10 cellular contexts compared by ENCODE assay signal in the genomic region with DNA sequence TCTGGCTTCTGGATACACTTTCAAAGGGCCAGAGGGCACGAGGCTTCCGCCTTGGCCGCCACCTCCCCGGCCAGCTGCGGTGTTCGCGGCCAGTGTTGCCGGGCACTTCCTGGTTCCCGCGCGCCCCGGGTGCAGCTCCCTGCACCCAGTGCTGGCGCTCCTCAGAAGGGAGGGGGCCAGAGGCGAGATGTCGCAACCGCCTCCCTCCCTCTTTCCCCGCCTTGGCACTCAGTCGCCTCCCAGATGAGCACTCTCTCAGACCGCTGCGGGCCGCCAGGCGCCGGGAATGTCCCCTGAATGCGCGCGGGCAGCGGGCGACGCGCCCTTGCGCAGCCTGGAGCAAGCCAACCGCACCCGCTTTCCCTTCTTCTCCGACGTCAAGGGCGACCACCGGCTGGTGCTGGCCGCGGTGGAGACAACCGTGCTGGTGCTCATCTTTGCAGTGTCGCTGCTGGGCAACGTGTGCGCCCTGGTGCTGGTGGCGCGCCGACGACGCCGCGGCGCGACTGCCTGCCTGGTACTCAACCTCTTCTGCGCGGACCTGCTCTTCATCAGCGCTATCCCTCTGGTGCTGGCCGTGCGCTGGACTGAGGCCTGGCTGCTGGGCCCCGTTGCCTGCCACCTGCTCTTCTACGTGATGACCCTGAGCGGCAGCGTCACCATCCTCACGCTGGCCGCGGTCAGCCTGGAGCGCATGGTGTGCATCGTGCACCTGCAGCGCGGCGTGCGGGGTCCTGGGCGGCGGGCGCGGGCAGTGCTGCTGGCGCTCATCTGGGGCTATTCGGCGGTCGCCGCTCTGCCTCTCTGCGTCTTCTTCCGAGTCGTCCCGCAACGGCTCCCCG. TPM values are rescaled to one million over a fixed set of nuclear protein-coding genes. Genes with fewer than 3 reads are reported as not detected.
A peak's percentile ranks its signal among the peaks of the same experiment; 100 is the strongest.
DNase-seq lines count a peak whose midpoint lies in the region; ATAC-seq and TF ChIP-seq lines count a peak whose summit lies in the region.
"Had no signal": no experiment of that assay in that cellular context is flagged by ENCODE, and none has a peak within 500 bp of the region (broad histone marks: within the 10 kb centered on the region; RNA-seq: fewer than 3 reads in every experiment).

Gene FFAR4, plus strand, starts transcription at position 231 of the 842 bp plus-strand sequence. Its CDS starts 56 bp downstream, at position 287.

- H3K27me3 ChIP-seq in SK-N-SH (ENCODE audit: insufficient read depth): peaks cover 46% of the 10 kb centered on the region; the same call in 1 of the 2 replicates
- H3K27me3 ChIP-seq in dorsolateral prefrontal cortex: peaks cover 0 to 55% (median 26%) of the 10 kb centered on the region in 45 donors
- H3K27me3 ChIP-seq in mononuclear cell (ENCODE audit: insufficient read depth, low read length): peaks cover 28% of the 10 kb centered on the region
- H3K27me3 ChIP-seq in CD8-positive, alpha-beta memory T cell (ENCODE audit: insufficient read depth, low read length, poor library complexity, severe bottlenecking): no peaks in the 10 kb centered on the region

- no peak within 1 kb of the TSS for H3K4me3 Mint-ChIP-seq in activated naive CD4-positive, alpha-beta T cell treated with anti-CD3 and anti-CD28 coated beads for 36 hours
- no peak within 1 kb of the TSS for H3K4me3 Mint-ChIP-seq in CD8-positive, alpha-beta memory T cell

- intact Hi-C loops in dorsolateral prefrontal cortex (cut with DNase I) (no loop called here), lower leg skin (cut with DNase I; ENCODE audit: low total_unique reads) (no loop called here)
- intact Hi-C loops in activated naive CD4-positive, alpha-beta T cell treated with anti-CD3 and anti-CD28 coated beads for 36 hours (cut with micrococcal nuclease): no loop called here

- no peak within 1 kb of the TSS for H3K27ac ChIP-seq in SK-N-SH (ENCODE audit: low read depth in 2 of 2, low read length in 1 of 2)
- H3K27ac ChIP-seq in dorsolateral prefrontal cortex: peak within 1 kb of the TSS in 24 of 59 donors; percentile 10 to 67 (median 38)
- H3K27ac ChIP-seq in urinary bladder (ENCODE audit: low read depth): no peak within 1 kb of the TSS
- H3K27ac ChIP-seq in CD8-positive, alpha-beta memory T cell (ENCODE audit: low read depth, low read length): no peak within 1 kb of the TSS

- DNase-seq in SK-N-SH (peak; percentile 53), dorsolateral prefrontal cortex (peak in 6 of 10 donors; percentile 18 to 71 (median 48)), lower leg skin (ENCODE audit: low spot score in 2 of 2) (no peak)
- no peak for DNase-seq in activated naive CD4-positive, alpha-beta T cell treated with anti-CD3 and anti-CD28 coated beads for 36 hours
- no peak for DNase-seq in CD8-positive, alpha-beta memory T cell

- WGBS in SK-N-SH (ENCODE audit: low lambda C conversion rate): 4% methylated on average over 27 of the region's 85 CpGs
- WGBS in urinary bladder: 2% methylated on average over 85 of the region's 85 CpGs
- WGBS in lower leg skin, 2 donors: 1 to 3% methylated on average over 38 to 81 of the region's 85 CpGs

- no peak within 1 kb of the TSS for H3K27ac Mint-ChIP-seq in activated naive CD4-positive, alpha-beta T cell treated with anti-CD3 and anti-CD28 coated beads for 36 hours
- H3K27ac Mint-ChIP-seq in CD8-positive, alpha-beta memory T cell: no peak within 1 kb of the TSS

- peaks cover 5% of the 10 kb centered on the region for H3K4me1 Mint-ChIP-seq in activated naive CD4-positive, alpha-beta T cell treated with anti-CD3 and anti-CD28 coated beads for 36 hours (ENCODE audit: low read depth)
- peaks cover 0 to 2% (median 0%) of the 10 kb centered on the region in 3 donors for H3K4me1 Mint-ChIP-seq in CD8-positive, alpha-beta memory T cell

- no peaks in the 10 kb centered on the region for H3K36me3 ChIP-seq in SK-N-SH (replicated peaks in 1 of 2; ENCODE audit: control insufficient read depth in 1 of 2, insufficient read depth in 2 of 2, low read length in 1 of 2)
- H3K36me3 ChIP-seq in urinary bladder (ENCODE audit: insufficient read depth): no peaks in the 10 kb centered on the region
- H3K36me3 ChIP-seq in CD8-positive, alpha-beta memory T cell (ENCODE audit: insufficient read depth, low read length): no peaks in the 10 kb centered on the region

- no peak within 1 kb of the TSS for H3K9ac ChIP-seq in SK-N-SH

- H2AFZ ChIP-seq in SK-N-SH (ENCODE audit: low read depth): no peak within 1 kb of the TSS

- H3K4me3 ChIP-seq in SK-N-SH (ENCODE audit: low read depth in 2 of 2, low read length in 1 of 2) (no peak within 1 kb of the TSS), dorsolateral prefrontal cortex (peak within 1 kb of the TSS; percentile 10 to 67 (median 50)), mononuclear cell (ENCODE audit: low read length) (peak within 1 kb of the TSS; percentile 4), urinary bladder (ENCODE audit: low read depth, low read length) (peak within 1 kb of the TSS; percentile 22), lower leg skin (ENCODE audit: low read depth, poor library complexity, severe bottlenecking) (no peak within 1 kb of the TSS)
- H3K4me3 ChIP-seq in CD8-positive, alpha-beta memory T cell (ENCODE audit: low read length): no peak within 1 kb of the TSS

- no peak within 1 kb of the TSS; the same call in 1 of the 2 replicates for H3K4me2 ChIP-seq in SK-N-SH

- CTCF ChIA-PET in SK-N-SH (lab: Yijun Ruan, JAX): interaction anchor here (4.8 kb wide), 1 partner anchor 13 kb away, joined by 33 read pairs; no protein-coding TSS in a partner anchor
- CTCF ChIA-PET in activated naive CD4-positive, alpha-beta T cell treated with anti-CD3 and anti-CD28 coated beads for 36 hours (lab: Charles Lee): no interaction called here
- CTCF ChIA-PET in CD8-positive, alpha-beta memory T cell (lab: Charles Lee): no interaction called here

- H3K27me3 Mint-ChIP-seq in activated naive CD4-positive, alpha-beta T cell treated with anti-CD3 and anti-CD28 coated beads for 36 hours (ENCODE audit: low read depth): peaks cover 47% of the 10 kb centered on the region
- peaks cover 15 to 62% of the 10 kb centered on the region in 2 donors for H3K27me3 Mint-ChIP-seq in CD8-positive, alpha-beta memory T cell

- TF ChIP-seq POLR2A in lower leg skin (IDR thresholded peaks at IDR 0.05): no peak

- H3K9me2 ChIP-seq in SK-N-SH: no peaks in the 10 kb centered on the region

- POLR2A ChIA-PET in SK-N-SH (lab: Yijun Ruan, JAX): no interaction called here
- POLR2A ChIA-PET in CD8-positive, alpha-beta memory T cell (lab: Charles Lee): no interaction called here

- H3K4me1 ChIP-seq in SK-N-SH (ENCODE audit: control insufficient read depth in 1 of 2, insufficient read depth in 2 of 2, low read depth in 1 of 2, low read length in 1 of 2) (no peaks in the 10 kb centered on the region; a peak in 1 of 4 replicates), mononuclear cell (ENCODE audit: insufficient read depth, low read length) (peaks cover 33% of the 10 kb centered on the region), urinary bladder (ENCODE audit: insufficient read depth) (no peaks in the 10 kb centered on the region)
- H3K4me1 ChIP-seq in CD8-positive, alpha-beta memory T cell (ENCODE audit: insufficient read depth, low read length): no peaks in the 10 kb centered on the region

- H3F3A ChIP-seq in SK-N-SH (replicated peaks; ENCODE audit: insufficient read depth): no peaks in the 10 kb centered on the region

- TF ChIP-seq CTCF in SK-N-SH (IDR thresholded peaks at IDR 0.05) (no peak), dorsolateral prefrontal cortex (IDR thresholded peaks at IDR 0.05 in 54 of 56, conservative IDR thresholded peaks at IDR 0.05 in 2 of 56; ENCODE audit: low read depth in 1 of 56, partially characterized antibody in 56 of 56) (no peak), lower leg skin (IDR thresholded peaks at IDR 0.05) (no peak)

- H3K9me3 Mint-ChIP-seq in activated naive CD4-positive, alpha-beta T cell treated with anti-CD3 and anti-CD28 coated beads for 36 hours: no peaks in the 10 kb centered on the region
- H3K9me3 Mint-ChIP-seq in CD8-positive, alpha-beta memory T cell: no peaks in the 10 kb centered on the region

- no peaks in the 10 kb centered on the region for H3K36me3 Mint-ChIP-seq in activated naive CD4-positive, alpha-beta T cell treated with anti-CD3 and anti-CD28 coated beads for 36 hours (ENCODE audit: low read depth)
- H3K36me3 Mint-ChIP-seq in CD8-positive, alpha-beta memory T cell: no peaks in the 10 kb centered on the region

- no peak for TF ChIP-seq EP300 in SK-N-SH (IDR thresholded peaks at IDR 0.05; ENCODE audit: borderline replicate concordance in 1 of 2, low read depth in 1 of 2, low read length in 1 of 2)

- H3K79me2 ChIP-seq in SK-N-SH (ENCODE audit: insufficient read depth): no peaks in the 10 kb centered on the region

- no peak for TF ChIP-seq RAD21 in SK-N-SH (IDR thresholded peaks at IDR 0.05; ENCODE audit: low read length)

- H4K20me1 ChIP-seq in SK-N-SH (ENCODE audit: insufficient read depth): no peaks in the 10 kb centered on the region

- H3K9me3 ChIP-seq in SK-N-SH: no peaks in the 10 kb centered on the region
- no peaks in the 10 kb centered on the region for H3K9me3 ChIP-seq in mononuclear cell (ENCODE audit: low read depth, low read length)
- H3K9me3 ChIP-seq in CD8-positive, alpha-beta memory T cell (ENCODE audit: low read length): no peaks in the 10 kb centered on the region

- no peak; the same call in 2 of the 3 replicates for ATAC-seq in SK-N-SH treated with all-trans-retinoic acid at 6 μM for 48 hours

TF ChIP-seq in SK-N-SH, 30 proteins besides CTCF, POLR2A, EP300 and RAD21 (continues in another document):
- TF ChIP-seq RCOR1 (IDR thresholded peaks at IDR 0.05; ENCODE audit: low read length): no peak
- TF ChIP-seq TEAD4 (IDR thresholded peaks at IDR 0.05; ENCODE audit: borderline replicate concordance, insufficient read depth): no peak
- TF ChIP-seq MXI1 (IDR thresholded peaks at IDR 0.05; ENCODE audit: low read depth, low read length): no peak
- no peak for TF ChIP-seq TCF12 (IDR thresholded peaks at IDR 0.05)
- TF ChIP-seq POLR2AphosphoS5 (IDR thresholded peaks at IDR 0.05; ENCODE audit: low read depth, low read length): no peak

RNA-seq across cellular contexts. Expression of gene FFAR4, which starts in this region (rescaled TPM):
- polyA plus RNA-seq in SK-N-SH (2012; rRNA removed) (not detected in 2 replicates), urinary bladder (0.25 TPM)
- polyA plus RNA-seq in SK-N-SH (2012; cell fraction: cytosol; rRNA removed): not detected in 2 replicates
- polyA plus RNA-seq in SK-N-SH (2012; cell fraction: nucleus; rRNA removed): not detected in 2 replicates
- total RNA-seq in dorsolateral prefrontal cortex (1 to 10 TPM in 102 of 120 experiments, under 1 TPM in 17, not detected in 1; 0.32 to 4.2 (median 1.6) TPM), mononuclear cell (under 0.01 TPM), urinary bladder (0.16 TPM), lower leg skin (1 to 10 TPM in 1 of 4 donors, under 1 TPM in 3; 0.34 to 6.1 (median 0.81) TPM)
- not detected for total RNA-seq in activated naive CD4-positive, alpha-beta T cell treated with anti-CD3 and anti-CD28 coated beads for 36 hours
- total RNA-seq in CD8-positive, alpha-beta memory T cell: not detected
- polyA plus RNA-seq in CD8-positive, alpha-beta memory T cell: not detected
- total RNA-seq: dermis microvascular lymphatic vessel endothelial cell; T-helper 1 cell treated with Interleukin-12 subunit alpha and Interleukin-12 subunit beta and Interleukin-4 antibody, amounts not matched to agents 30 ng/mL and 1 ng/mL, for 36 hours had no signal

Comparison
In these comparisons a context has a peak if more than half of its experiments do, and no peak if none do; other contexts are left out.
1. Peak in DNase-seq in SK-N-SH; RNA of the gene not detected or under 1 TPM.
2. DNase-seq: peak in dorsolateral prefrontal cortex (6 of 10); none in lower leg skin (0 of 2), activated naive CD4-positive, alpha-beta T cell treated with anti-CD3 and anti-CD28 coated beads for 36 hours (single experiment) and CD8-positive, alpha-beta memory T cell (0 of 5).
3. H3K4me3 ChIP-seq: peak in dorsolateral prefrontal cortex (59 of 59), mononuclear cell (single experiment) and urinary bladder (single experiment); none in SK-N-SH (0 of 2), lower leg skin (single experiment) and CD8-positive, alpha-beta memory T cell (single experiment).